In genomic region chr3:129601713-129602112, GRCh38 we compare ENCODE assay signal across 19 cellular contexts. TPM values are rescaled to one million over a fixed set of nuclear protein-coding genes. Genes with fewer than 3 reads are reported as not detected.
DNase-seq lines count a peak whose midpoint lies in the region; ATAC-seq, FAIRE-seq and TF ChIP-seq lines count a peak whose summit lies in the region.
"Had no signal": no experiment of that assay in that cellular context is flagged by ENCODE, and none has a peak within 500 bp of the region (broad histone marks: within the 10 kb centered on the region; RNA-seq: fewer than 3 reads in every experiment).

No MANE protein-coding gene starts in this region.

- POLR2A ChIA-PET in A549 (lab: Yijun Ruan, JAX): no interaction called here

- H3K27me3 Mint-ChIP-seq in T-helper 17 cell: no peaks in the 10 kb centered on the region

- H3K4me3 ChIP-seq in A549 (no peak overlapping the region), gastroesophageal sphincter (peak overlapping the region in 1 of 2 donors; percentile 71), spleen (no peak overlapping the region), ovary (no peak overlapping the region)
- H3K4me3 ChIP-seq: HAP-1, hepatocyte, testis had no signal

- TF ChIP-seq CTCF in A549 (IDR thresholded peaks at IDR 0.05) (no peak), gastroesophageal sphincter (IDR thresholded peaks at IDR 0.05) (no peak), spleen (IDR thresholded peaks at IDR 0.05 in 8 of 11, conservative IDR thresholded peaks at IDR 0.05 in 3 of 11) (no peak), ovary (IDR thresholded peaks at IDR 0.05) (no peak)

- H3K27ac Mint-ChIP-seq in T-helper 17 cell: no peak overlapping the region
- H3K27ac Mint-ChIP-seq: activated CD4-positive, alpha-beta memory T cell treated with anti-CD3 and anti-CD28 coated beads, Interleukin-2, amount 10 ng/mL, durations not matched to agents 7 days and 5 days; activated naive CD8-positive, alpha-beta T cell treated with anti-CD3 and anti-CD28 coated beads, Interleukin-2, amount 50 U/mL, for 24 hours; activated T-cell treated with anti-CD3 and anti-CD28 coated beads, Interleukin-2, amount 50 U/mL, for 72 hours had no signal

- ATAC-seq in A549 (no peak), T-helper 17 cell (no peak), gastroesophageal sphincter (no peak)
- ATAC-seq: activated naive CD8-positive, alpha-beta T cell treated with anti-CD3 and anti-CD28 coated beads, Interleukin-2, amount 50 U/mL, for 24 hours; activated T-cell treated with anti-CD3 and anti-CD28 coated beads, Interleukin-2, amount 50 U/mL, for 72 hours had no signal

- H3K27me3 ChIP-seq in gastroesophageal sphincter (peaks cover 24% of the 10 kb centered on the region), spleen (replicated peaks in 1 of 7) (peaks cover 0 to 21% (median 10%) of the 10 kb centered on the region in 7 donors), ovary (no peaks in the 10 kb centered on the region)
- H3K27me3 ChIP-seq: testis had no signal

- TF ChIP-seq POLR2A in A549 (IDR thresholded peaks at IDR 0.05; ENCODE audit: low read length) (no peak), gastroesophageal sphincter (IDR thresholded peaks at IDR 0.05) (no peak), spleen (IDR thresholded peaks at IDR 0.05) (no peak), ovary (IDR thresholded peaks at IDR 0.05) (no peak)

- 91% methylated on average over 5 of the region's 5 CpGs for WGBS in A549 (ENCODE audit: missing lambda C conversion rate)
- 50% methylated on average over 2 of the region's 5 CpGs; no CpG with 5 or more reads in 1 of the 2 donors for WGBS in gastroesophageal sphincter (ENCODE audit: low coverage in 1 of 2), 2 donors
- WGBS in spleen, 5 donors: 77 to 93% (median 88%) methylated on average over 5 of the region's 5 CpGs
- 77 to 86% (median 84%) methylated on average over 5 of the region's 5 CpGs for WGBS in ovary, 3 donors

- peak overlapping the region; percentile 50 for H3K4me3 Mint-ChIP-seq in T-helper 17 cell
- H3K4me3 Mint-ChIP-seq: activated CD4-positive, alpha-beta memory T cell treated with anti-CD3 and anti-CD28 coated beads, Interleukin-2, amount 10 ng/mL, durations not matched to agents 7 days and 5 days; activated naive CD8-positive, alpha-beta T cell treated with anti-CD3 and anti-CD28 coated beads, Interleukin-2, amount 50 U/mL, for 24 hours; activated T-cell treated with anti-CD3 and anti-CD28 coated beads, Interleukin-2, amount 50 U/mL, for 72 hours had no signal

- no peak for TF ChIP-seq RAD21 in A549 (conservative IDR thresholded peaks at IDR 0.05 in 1 of 2, IDR thresholded peaks at IDR 0.05 in 1 of 2)

- DNase-seq in A549 (ENCODE audit: low read depth in 1 of 2, low spot score in 1 of 2): no peak
- no peak for DNase-seq in T-helper 17 cell
- no peak for DNase-seq in spleen
- DNase-seq in Ammon's horn (ENCODE audit: low spot score): no peak
- no peak for DNase-seq in D341Med (ENCODE audit: low spot score)
- no peak for DNase-seq in ovary
- no peak for DNase-seq in kidney glomerular epithelial cell (lab: John Stamatoyannopoulos, UW)
- DNase-seq: activated CD4-positive, alpha-beta memory T cell treated with anti-CD3 and anti-CD28 coated beads, Interleukin-2, amount 10 ng/mL, durations not matched to agents 7 days and 5 days; activated naive CD8-positive, alpha-beta T cell treated with anti-CD3 and anti-CD28 coated beads, Interleukin-2, amount 50 U/mL, for 24 hours; activated T-cell treated with anti-CD3 and anti-CD28 coated beads, Interleukin-2, amount 50 U/mL, for 72 hours; erythroblast; MM.1S; NCI-H1930; testis had no signal

- H3K36me3 Mint-ChIP-seq in T-helper 17 cell (ENCODE audit: low read depth): peaks cover 2% of the 10 kb centered on the region

- H3K4me1 ChIP-seq in A549 (peaks cover 72% of the 10 kb centered on the region), gastroesophageal sphincter (peaks cover 0 to 97% (median 50%) of the 10 kb centered on the region in 3 donors), spleen (peaks cover 49 to 96% (median 95%) of the 10 kb centered on the region in 6 donors), ovary (ENCODE audit: insufficient read depth) (peaks cover 27% of the 10 kb centered on the region)

- peak overlapping the region; percentile 86; the same call in 1 of the 3 replicates for H3K4me2 ChIP-seq in A549
- H3K4me2 ChIP-seq: hepatocyte had no signal

- CTCF ChIA-PET in A549 (lab: Yijun Ruan, JAX): no interaction called here

- TF ChIP-seq EP300 in A549 (IDR thresholded peaks at IDR 0.05) (no peak), gastroesophageal sphincter (IDR thresholded peaks at IDR 0.05) (no peak), ovary (IDR thresholded peaks at IDR 0.05) (no peak)

- H3K9me3 ChIP-seq in A549: no peaks in the 10 kb centered on the region
- H3K9me3 ChIP-seq in T-helper 17 cell (ENCODE audit: control insufficient read depth, low read length, poor library complexity, severe bottlenecking): no peaks in the 10 kb centered on the region
- H3K9me3 ChIP-seq in gastroesophageal sphincter: no peaks in the 10 kb centered on the region
- H3K9me3 ChIP-seq in spleen: no peaks in the 10 kb centered on the region
- no peaks in the 10 kb centered on the region for H3K9me3 ChIP-seq in ovary
- H3K9me3 ChIP-seq: HAP-1, testis had no signal

- FAIRE-seq in A549 (lab: Jason Lieb, UNC): no peak

- intact Hi-C loops in spleen (cut with DNase I; ENCODE audit: low total_unique reads): loop anchor here (5.0 kb wide), 1 partner anchor 109 kb away; no protein-coding TSS in a partner anchor
- intact Hi-C loops in ovary (cut with DNase I): loop anchor here in 1 of 4 donors (10.0 kb wide), 1 partner anchor 117 kb away; no protein-coding TSS in a partner anchor

- H3K4me1 Mint-ChIP-seq in T-helper 17 cell: peaks cover 35% of the 10 kb centered on the region

- H3K36me3 ChIP-seq in gastroesophageal sphincter: no peaks in the 10 kb centered on the region
- H3K36me3 ChIP-seq in spleen: no peaks in the 10 kb centered on the region
- H3K36me3 ChIP-seq in ovary: no peaks in the 10 kb centered on the region
- H3K36me3 ChIP-seq: HAP-1 had no signal

- H3K27ac ChIP-seq in A549 (peak overlapping the region in 1 of 2 experiments; percentile 52; a peak in 3 of 6 replicates), gastroesophageal sphincter (peak overlapping the region in 3 of 4 donors; percentile 83 to 86 (median 84)), spleen (peak overlapping the region in 5 of 8 donors; percentile 26 to 91 (median 88)), ovary (no peak overlapping the region)
- H3K27ac ChIP-seq: hepatocyte had no signal

TF ChIP-seq in A549, 52 proteins besides CTCF, POLR2A, EP300 and RAD21:
- TF ChIP-seq BHLHE40 (IDR thresholded peaks at IDR 0.05; ENCODE audit: low read depth, low read length) (no peak), HEYL (CRISPR knock-in tag; IDR thresholded peaks at IDR 0.05) (no peak), FOXS1 (CRISPR knock-in tag; IDR thresholded peaks at IDR 0.05) (no peak), CHD4 (IDR thresholded peaks at IDR 0.05; ENCODE audit: borderline replicate concordance) (no peak), ATOH8 (CRISPR knock-in tag; IDR thresholded peaks at IDR 0.05; ENCODE audit: low read depth) (no peak), NPAS2 (CRISPR knock-in tag; IDR thresholded peaks at IDR 0.05; ENCODE audit: borderline replicate concordance) (no peak), FOSL2 (IDR thresholded peaks at IDR 0.05) (no peak), FOSL2 (CRISPR knock-in tag; IDR thresholded peaks at IDR 0.05) (no peak), MAX (IDR thresholded peaks at IDR 0.05) (no peak), POLR2AphosphoS2 (conservative IDR thresholded peaks at IDR 0.05; ENCODE audit: low read length) (no peak), RFX5 (IDR thresholded peaks at IDR 0.05) (no peak), SMC3 (IDR thresholded peaks at IDR 0.05) (no peak), ZC3H11A (IDR thresholded peaks at IDR 0.05) (no peak)
- TF ChIP-seq, protein P1, sequence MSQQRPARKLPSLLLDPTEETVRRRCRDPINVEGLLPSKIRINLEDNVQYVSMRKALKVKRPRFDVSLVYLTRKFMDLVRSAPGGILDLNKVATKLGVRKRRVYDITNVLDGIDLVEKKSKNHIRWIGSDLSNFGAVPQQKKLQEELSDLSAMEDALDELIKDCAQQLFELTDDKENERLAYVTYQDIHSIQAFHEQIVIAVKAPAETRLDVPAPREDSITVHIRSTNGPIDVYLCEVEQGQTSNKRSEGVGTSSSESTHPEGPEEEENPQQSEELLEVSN (IDR thresholded peaks at IDR 0.05; ENCODE audit: borderline replicate concordance, low read depth): no peak
TF ChIP-seq in A549: peak in this region for 0.

RNA-seq across cellular contexts. Expression of gene PLXND1, which starts 4.8 kb away (rescaled TPM):
- polyA plus RNA-seq in A549 (2011; rRNA removed) (26.8 and 49.3 TPM in 2 replicates), A549 (2017; fragmentation: RNase III; extraction: RNeasy Plus Mini Kit Qiagen cat#74134 plus additional on column Dnase treatment) (47.2 to 72.6 TPM (median 58.6 TPM) in 3 replicates), spleen (10 to 100 TPM; 44.4 to 97.9 (median 79.2) TPM), ovary (100 to 1,000 TPM in 1 of 2 donors, 10 to 100 TPM in 1; 55.2 to 120 TPM)
- polyA plus RNA-seq in A549 (2012; cell fraction: cytosol; rRNA removed): 37.6 and 41.4 TPM in 2 replicates
- 133 and 136 TPM in 2 replicates for polyA plus RNA-seq in A549 (2012; cell fraction: nucleus; rRNA removed)
- 49.8 and 54.9 TPM in 2 replicates for polyA minus RNA-seq in A549 (2011; rRNA and poly(A)+ RNA removed)
- total RNA-seq in T-helper 17 cell (100 to 1,000 TPM in 1 of 2 donors, 10 to 100 TPM in 1; 78.8 to 152 TPM), gastroesophageal sphincter (10 to 100 TPM; 45.0 to 77.9 (median 61.5) TPM), spleen (100 to 1,000 TPM; 121 to 238 (median 170) TPM), ovary (100 to 1,000 TPM in 1 of 7 donors, 10 to 100 TPM in 6; 21.6 to 111 (median 57.1) TPM)

RNA-seq across cellular contexts. Expression of gene H1-8, which starts 58.7 kb away (rescaled TPM):
- not detected in 2 replicates for polyA plus RNA-seq in A549 (2011; rRNA removed)
- polyA plus RNA-seq in A549 (2012; cell fraction: cytosol; rRNA removed): not detected in 2 replicates
- polyA plus RNA-seq in A549 (2012; cell fraction: nucleus; rRNA removed): not detected in 2 replicates
- not detected in 3 replicates for polyA plus RNA-seq in A549 (2017; fragmentation: RNase III; extraction: RNeasy Plus Mini Kit Qiagen cat#74134 plus additional on column Dnase treatment)
- polyA minus RNA-seq in A549 (2011; rRNA and poly(A)+ RNA removed): not detected in 2 replicates
- not detected for total RNA-seq in T-helper 17 cell
- total RNA-seq in gastroesophageal sphincter: not detected
- total RNA-seq in spleen: not detected
- polyA plus RNA-seq in spleen: not detected
- not detected for total RNA-seq in ovary
- under 1 TPM in 1 of 2 donors, not detected in 1; 0.27 TPM for polyA plus RNA-seq in ovary
- total RNA-seq: activated CD4-positive, alpha-beta memory T cell treated with anti-CD3 and anti-CD28 coated beads, Interleukin-2, amount 10 ng/mL, durations not matched to agents 7 days and 5 days; activated T-cell treated with anti-CD3 and anti-CD28 coated beads, Interleukin-2, amount 50 U/mL, for 72 hours; G401; hepatocyte; posterior vena cava had no signal
- polyA plus RNA-seq: hepatocyte had no signal

Comparison
In these comparisons a context has a peak if more than half of its experiments do, and no peak if none do; other contexts are left out.
1. H3K27ac ChIP-seq: peak in gastroesophageal sphincter (3 of 4) and spleen (5 of 8); none in ovary (0 of 2).